ENCODE assay signal across 30 cellular contexts in genomic region chr5:170284231-170284630, GRCh38. TPM values are rescaled to one million over a fixed set of nuclear protein-coding genes. Genes with fewer than 3 reads are reported as not detected.
A peak's percentile ranks its signal among the peaks of the same experiment; 100 is the strongest.
DNase-seq lines count a peak whose midpoint lies in the region; ATAC-seq, FAIRE-seq and TF ChIP-seq lines count a peak whose summit lies in the region.
"Had no signal": no experiment of that assay in that cellular context is flagged by ENCODE, and none has a peak within 500 bp of the region (broad histone marks: within the 10 kb centered on the region; RNA-seq: fewer than 3 reads in every experiment).

No MANE protein-coding gene starts in this region.

- H4K20me1 ChIP-seq in K562 (replicated peaks; ENCODE audit: control insufficient read depth, insufficient read depth, low read length) = no peaks in the 10 kb centered on the region

- intact Hi-C loops in activated CD4-positive, alpha-beta memory T cell treated with anti-CD3 and anti-CD28 coated beads for 36 hours (cut with micrococcal nuclease) = no loop called here
- intact Hi-C loops in K562 (cut with micrococcal nuclease) = no loop called here

- FAIRE-seq in K562 (lab: Jason Lieb, UNC) = no peak

- BruUV-seq in K562 (replicated peaks; lab: Mats Ljungman, UMichigan) = no TSS peak

- no peak overlapping the region for H3K9ac ChIP-seq in K562 (ENCODE audit: insufficient read depth in 1 of 2, low read depth in 2 of 2, low read length in 2 of 2)

- in situ Hi-C loops in K562 (cut with MboI) = no loop called here

- H3K27me3 Mint-ChIP-seq in activated naive CD4-positive, alpha-beta T cell treated with anti-CD3 and anti-CD28 coated beads, Interleukin-2, amount 50 U/mL, for 24 hours = no peaks in the 10 kb centered on the region
- H3K27me3 Mint-ChIP-seq in activated CD4-positive, alpha-beta memory T cell treated with anti-CD3 and anti-CD28 coated beads for 36 hours = no peaks in the 10 kb centered on the region
- peaks cover 39% of the 10 kb centered on the region for H3K27me3 Mint-ChIP-seq in progenitor cell of endocrine pancreas

- POLR2A ChIA-PET in activated CD4-positive, alpha-beta memory T cell treated with anti-CD3 and anti-CD28 coated beads for 36 hours (lab: Charles Lee) = interaction anchor here (1.5 to 1.7 kb wide), 2 partner anchors 9 to 12 kb away, joined by 4 to 9 read pairs; no protein-coding TSS in a partner anchor
- POLR2A ChIA-PET in K562 (lab: Yijun Ruan, JAX) = no interaction called here

- H3K4me2 ChIP-seq in K562 (ENCODE audit: insufficient read depth, low read length) = no peak overlapping the region

- no peaks in the 10 kb centered on the region for H3K36me3 ChIP-seq in K562 (ENCODE audit: control insufficient read depth, insufficient read depth, low read length)
- H3K36me3 ChIP-seq: ascending aorta, left ventricle myocardium inferior, MG63, ovary, right atrium auricular region, vagina had no signal

- peaks cover 5 to 12% of the 10 kb centered on the region in 2 experiments for H3K4me1 ChIP-seq in K562 (replicated peaks in 1 of 2; ENCODE audit: control insufficient read depth in 2 of 2, insufficient read depth in 2 of 2, low read length in 2 of 2)

- no peak overlapping the region for H3K27ac ChIP-seq in K562 (ENCODE audit: extremely low read depth, low read depth, low read length)
- H3K27ac ChIP-seq: ascending aorta, left ventricle myocardium inferior, ovary, right atrium auricular region, RWPE1, SK-N-MC, vagina had no signal

- no peaks in the 10 kb centered on the region for H3K9me3 Mint-ChIP-seq in activated naive CD4-positive, alpha-beta T cell treated with anti-CD3 and anti-CD28 coated beads, Interleukin-2, amount 50 U/mL, for 24 hours
- no peaks in the 10 kb centered on the region for H3K9me3 Mint-ChIP-seq in activated CD4-positive, alpha-beta memory T cell treated with anti-CD3 and anti-CD28 coated beads for 36 hours
- peaks cover 5% of the 10 kb centered on the region for H3K9me3 Mint-ChIP-seq in progenitor cell of endocrine pancreas (ENCODE audit: low read depth)

- no peak for TF ChIP-seq RAD21 in K562 (CRISPR knock-in tag; conservative IDR thresholded peaks at IDR 0.05 in 1 of 2, IDR thresholded peaks at IDR 0.05 in 1 of 2)

- no peaks in the 10 kb centered on the region for H3K27me3 ChIP-seq in K562 (ENCODE audit: control insufficient read depth in 2 of 2, insufficient read depth in 2 of 2, low read length in 2 of 2)
- H3K27me3 ChIP-seq: ascending aorta, MG63, ovary, right atrium auricular region, vagina had no signal

- no peak for TF ChIP-seq EP300 in K562 (IDR thresholded peaks at IDR 0.05; ENCODE audit: low read length)

- no peak for TF ChIP-seq POLR2A in K562 (conservative IDR thresholded peaks at IDR 0.05)

- peak overlapping the region; percentile 97 for H3K27ac Mint-ChIP-seq in activated naive CD4-positive, alpha-beta T cell treated with anti-CD3 and anti-CD28 coated beads, Interleukin-2, amount 50 U/mL, for 24 hours
- peak overlapping the region; percentile 99 for H3K27ac Mint-ChIP-seq in activated CD4-positive, alpha-beta memory T cell treated with anti-CD3 and anti-CD28 coated beads for 36 hours
- no peak overlapping the region for H3K27ac Mint-ChIP-seq in progenitor cell of endocrine pancreas
- H3K27ac Mint-ChIP-seq: nephron, WTC11 had no signal

- no peak for TF ChIP-seq CTCF in K562 (IDR thresholded peaks at IDR 0.05 in 2 of 3, conservative IDR thresholded peaks at IDR 0.05 in 1 of 3; ENCODE audit: insufficient read depth in 2 of 3, low read depth in 1 of 3, low read length in 3 of 3)
- no peak for TF ChIP-seq CTCF in progenitor cell of endocrine pancreas (IDR thresholded peaks at IDR 0.05; ENCODE audit: unreplicated experiment)

- H3K4me3 Mint-ChIP-seq in activated naive CD4-positive, alpha-beta T cell treated with anti-CD3 and anti-CD28 coated beads, Interleukin-2, amount 50 U/mL, for 24 hours = peak overlapping the region; percentile 37
- no peak overlapping the region for H3K4me3 Mint-ChIP-seq in activated CD4-positive, alpha-beta memory T cell treated with anti-CD3 and anti-CD28 coated beads for 36 hours
- H3K4me3 Mint-ChIP-seq in progenitor cell of endocrine pancreas (ENCODE audit: low read depth) = no peak overlapping the region
- H3K4me3 Mint-ChIP-seq: nephron, WTC11 had no signal

- CTCF ChIA-PET in activated CD4-positive, alpha-beta memory T cell treated with anti-CD3 and anti-CD28 coated beads for 36 hours (lab: Charles Lee) = interaction anchor here (0.7 to 2.4 kb wide), 2 partner anchors 9 to 18 kb away, joined by 3 to 13 read pairs; no protein-coding TSS in a partner anchor
- CTCF ChIA-PET in K562 (lab: Yijun Ruan, JAX; ENCODE audit: low intra/inter-chr PET ratio) = no interaction called here

- no peak for DNase-seq in activated naive CD4-positive, alpha-beta T cell treated with anti-CD3 and anti-CD28 coated beads, Interleukin-2, amount 50 U/mL, for 16 hours
- no peak for DNase-seq in activated CD4-positive, alpha-beta memory T cell treated with anti-CD3 and anti-CD28 coated beads for 36 hours
- DNase-seq in K562 (ENCODE audit: extremely low read depth in 1 of 4, low spot score in 3 of 4) = no peak
- no peak for DNase-seq in progenitor cell of endocrine pancreas (ENCODE audit: low spot score, unreplicated experiment)
- DNase-seq in kidney tubule cell (ENCODE audit: low spot score) = no peak
- no peak for DNase-seq in middle frontal gyrus (ENCODE audit: extremely low spot score, low spot score)
- DNase-seq: activated effector memory CD4-positive, alpha-beta T cell treated with Interleukin-2 at 50 U/mL for 16 hours; hypothalamus; IMR-90; left ventricle myocardium inferior; MG63; NCI-H1417 treated with DMSO at 0.1 percent for 48 hours; NCI-H2081 treated with DMSO at 0.1 percent for 48 hours; NCI-H82; ovary; stimulated activated CD4-positive, alpha-beta T cell treated with anti-CD3 and anti-CD28 coated beads, Interleukin-12 subunit alpha, Interleukin-12 subunit beta, amount 100 ng/mL, for 4 hours; stimulated activated CD4-positive, alpha-beta T cell treated with anti-CD3 and anti-CD28 coated beads, Interleukin-4, amount 100 ng/mL, for 24 hours; stimulated activated naive CD4-positive, alpha-beta T cell; T-helper 9 cell had no signal

- no peaks in the 10 kb centered on the region for H3K9me1 ChIP-seq in K562 (ENCODE audit: control insufficient read depth, insufficient read depth, low read length)

- peaks cover 48% of the 10 kb centered on the region for H3K36me3 Mint-ChIP-seq in activated naive CD4-positive, alpha-beta T cell treated with anti-CD3 and anti-CD28 coated beads, Interleukin-2, amount 50 U/mL, for 24 hours
- peaks cover 76% of the 10 kb centered on the region for H3K36me3 Mint-ChIP-seq in activated CD4-positive, alpha-beta memory T cell treated with anti-CD3 and anti-CD28 coated beads for 36 hours
- no peaks in the 10 kb centered on the region for H3K36me3 Mint-ChIP-seq in progenitor cell of endocrine pancreas (ENCODE audit: insufficient read depth)

- H2AFZ ChIP-seq in K562 (ENCODE audit: low read depth, low read length) = no peak overlapping the region

- H3K4me3 ChIP-seq in K562 = no peak overlapping the region
- H3K4me3 ChIP-seq: ascending aorta, left ventricle myocardium inferior, MG63, ovary, right atrium auricular region, SK-N-MC, vagina had no signal

- WGBS in K562 (ENCODE audit: insufficient coverage, low coverage, missing lambda C conversion rate) = 30% methylated on average over 2 of the region's 2 CpGs

- H3K9me3 ChIP-seq in K562 (replicated peaks; ENCODE audit: control insufficient read depth, insufficient read depth, low read depth, low read length) = no peaks in the 10 kb centered on the region
- H3K9me3 ChIP-seq: ascending aorta, ovary, vagina had no signal

- no peak for ATAC-seq in K562
- ATAC-seq: WTC11 had no signal

- H3K4me1 Mint-ChIP-seq in activated naive CD4-positive, alpha-beta T cell treated with anti-CD3 and anti-CD28 coated beads, Interleukin-2, amount 50 U/mL, for 24 hours = peaks cover 98% of the 10 kb centered on the region
- H3K4me1 Mint-ChIP-seq in activated CD4-positive, alpha-beta memory T cell treated with anti-CD3 and anti-CD28 coated beads for 36 hours (ENCODE audit: low read depth) = peaks cover 99% of the 10 kb centered on the region
- H3K4me1 Mint-ChIP-seq in progenitor cell of endocrine pancreas (ENCODE audit: low read depth) = no peaks in the 10 kb centered on the region

- H3K79me2 ChIP-seq in K562 (ENCODE audit: control insufficient read depth, insufficient read depth, low read length) = no peaks in the 10 kb centered on the region

RNA-seq across cellular contexts. Expression of gene LCP2, which starts 13.3 kb away (rescaled TPM):
- 100 to 1,000 TPM; 212 to 213 TPM for total RNA-seq in activated CD4-positive, alpha-beta memory T cell treated with anti-CD3 and anti-CD28 coated beads for 36 hours
- 47.9 and 68.9 TPM in 2 replicates for total RNA-seq in K562 (2011; cell fraction: chromatin; rRNA removed; ENCODE audit: low replicate concordance)
- 34.0 and 42.2 TPM in 2 replicates for total RNA-seq in K562 (2011; cell fraction: nucleolus; rRNA removed)
- total RNA-seq in K562 (2011; cell fraction: nucleoplasm; rRNA removed) = 32.6 and 56.7 TPM in 2 replicates
- 10.6 and 10.7 TPM in 2 replicates for total RNA-seq in K562 (2014; rRNA removed)
- 14.6 TPM in 2 replicates for total RNA-seq in K562 (2014; rRNA removed; fragmentation: Illumina TruSeq; extraction: Trizol)
- 18.6 and 19.4 TPM in 2 replicates for total RNA-seq in K562 (2015; rRNA removed; fragmentation: Illumina TruSeq; extraction: Trizol)
- total RNA-seq in K562 (2021) = 22.2 and 24.1 TPM in 2 replicates
- 28.5 and 42.2 TPM in 2 replicates for polyA plus RNA-seq in K562 (2011; rRNA removed)
- 17.2 and 28.3 TPM in 2 replicates for polyA plus RNA-seq in K562 (2011; cell fraction: cytosol; rRNA removed)
- polyA plus RNA-seq in K562 (2011; cell fraction: nucleus; rRNA removed) = 88.9 and 151 TPM in 2 replicates
- polyA plus RNA-seq in K562 (2012) = 30.9 and 61.7 TPM in 2 replicates
- 23.6 and 31.3 TPM in 2 replicates for polyA plus RNA-seq in K562 (2014; fragmentation: Illumina TruSeq; extraction: Trizol)
- polyA plus RNA-seq in K562 (2014; fragmentation: Nextera tagmentation; extraction: Ambion mirVana) = 1 to 10 TPM; 4.0 to 5.2 TPM
- polyA plus RNA-seq in K562 (2014; rRNA removed) = 12.6 and 14.1 TPM in 2 replicates
- polyA minus RNA-seq in K562 (2011; rRNA and poly(A)+ RNA removed) = 50.8 and 77.5 TPM in 2 replicates
- 19.4 and 21.4 TPM in 2 replicates for polyA minus RNA-seq in K562 (2011; cell fraction: cytosol; rRNA and poly(A)+ RNA removed)
- 96.3 and 210 TPM in 2 replicates for polyA minus RNA-seq in K562 (2011; cell fraction: nucleus; rRNA and poly(A)+ RNA removed)
- total RNA-seq in progenitor cell of endocrine pancreas = not detected in 2 replicates
- total RNA-seq: fibroblast of lung, IMR-90 had no signal
- polyA plus RNA-seq: fibroblast of lung, IMR-90 had no signal

RNA-seq across cellular contexts. Expression of gene C5orf58, which starts 51.4 kb away (rescaled TPM):
- not detected for total RNA-seq in activated CD4-positive, alpha-beta memory T cell treated with anti-CD3 and anti-CD28 coated beads for 36 hours
- total RNA-seq in K562 (2011; cell fraction: chromatin; rRNA removed; ENCODE audit: low replicate concordance) = 0.30 TPM in 1 of 2 replicates, not detected in the other
- total RNA-seq in K562 (2011; cell fraction: nucleolus; rRNA removed) = 0.67 TPM in 1 of 2 replicates, not detected in the other
- total RNA-seq in K562 (2011; cell fraction: nucleoplasm; rRNA removed) = 0.22 and 1.2 TPM in 2 replicates
- total RNA-seq in K562 (2014; rRNA removed) (1.8 and 2.9 TPM in 2 replicates), K562 (2014; rRNA removed; fragmentation: Illumina TruSeq; extraction: Trizol) (4.3 and 5.3 TPM in 2 replicates), K562 (2015; rRNA removed; fragmentation: Illumina TruSeq; extraction: Trizol) (2.6 and 4.0 TPM in 2 replicates), K562 (2021) (1.9 and 2.4 TPM in 2 replicates), progenitor cell of endocrine pancreas (not detected in 2 replicates)
- polyA plus RNA-seq in K562 (2011; rRNA removed) (0.03 and 1.5 TPM in 2 replicates), K562 (2014; fragmentation: Illumina TruSeq; extraction: Trizol) (5.0 and 5.4 TPM in 2 replicates), K562 (2014; fragmentation: Nextera tagmentation; extraction: Ambion mirVana) (1 to 10 TPM; 6.5 to 7.6 TPM), K562 (2014; rRNA removed) (4.9 and 5.4 TPM in 2 replicates)
- polyA plus RNA-seq in K562 (2011; cell fraction: cytosol; rRNA removed) = 0.18 TPM in 1 of 2 replicates, not detected in the other
- 0.57 TPM in 1 of 2 replicates, not detected in the other for polyA plus RNA-seq in K562 (2011; cell fraction: nucleus; rRNA removed)
- polyA plus RNA-seq in K562 (2012) = 3.5 and 4.1 TPM in 2 replicates
- not detected in 2 replicates for polyA minus RNA-seq in K562 (2011; rRNA and poly(A)+ RNA removed)
- not detected in 2 replicates for polyA minus RNA-seq in K562 (2011; cell fraction: cytosol; rRNA and poly(A)+ RNA removed)
- 0.40 TPM in 1 of 2 replicates, not detected in the other for polyA minus RNA-seq in K562 (2011; cell fraction: nucleus; rRNA and poly(A)+ RNA removed)
- total RNA-seq: ascending aorta, cardiac septum, fibroblast of lung, IMR-90, mesenteric fat pad, ovary, right atrium auricular region, vagina had no signal
- polyA plus RNA-seq: fibroblast of lung, IMR-90 had no signal

Comparison
In these comparisons a context has a peak if more than half of its experiments do, and no peak if none do; other contexts are left out.
1. RNA of gene LCP2, which starts 13.3 kb away (total RNA-seq): 212 to 213 TPM in activated CD4-positive, alpha-beta memory T cell treated with anti-CD3 and anti-CD28 coated beads for 36 hours and 10.6 to 68.9 TPM in K562; not detected in progenitor cell of endocrine pancreas; every median in the first group is over 10 times any median in the second.